ENCODE assay signal across 13 cellular contexts in the genomic region with DNA sequence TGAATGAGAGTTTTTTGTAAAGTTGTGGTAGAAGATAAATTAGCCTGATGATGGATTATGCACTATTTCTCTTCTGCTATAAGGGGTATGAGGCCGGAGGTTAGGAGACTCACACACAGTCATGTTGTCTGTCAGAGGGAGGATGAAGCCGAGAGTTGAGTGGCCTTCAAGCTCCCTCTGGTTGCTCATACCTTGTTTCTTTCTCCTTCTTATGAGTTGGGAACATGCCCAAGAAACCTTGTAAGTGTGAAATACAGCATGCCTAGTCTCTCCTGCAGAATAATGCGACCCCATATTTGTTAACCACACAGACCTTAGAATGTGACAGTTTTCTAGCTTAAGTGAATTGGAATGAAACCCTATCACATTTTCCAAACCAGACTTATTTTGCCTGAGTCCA.
DNase-seq lines count a peak whose midpoint lies in the region; ATAC-seq and TF ChIP-seq lines count a peak whose summit lies in the region.
"Had no signal": no experiment of that assay in that cellular context is flagged by ENCODE, and none has a peak within 500 bp of the region (broad histone marks: within the 10 kb centered on the region; RNA-seq: fewer than 3 reads in every experiment).

No MANE protein-coding gene starts in this region.

- H3K36me3 Mint-ChIP-seq in endodermal cell (ENCODE audit: low read depth) = no peaks in the 10 kb centered on the region

- intact Hi-C loops in upper lobe of right lung (cut with DNase I) = no loop called here

- H3K9me3 ChIP-seq in endodermal cell (ENCODE audit: control insufficient read depth, low read length) = no peaks in the 10 kb centered on the region
- H3K9me3 ChIP-seq in muscle layer of duodenum (ENCODE audit: control insufficient read depth in 1 of 2, low read length in 2 of 2) = no peaks in the 10 kb centered on the region
- no peaks in the 10 kb centered on the region for H3K9me3 ChIP-seq in upper lobe of right lung

- 69 to 80% methylated on average over 2 to 3 of the region's 3 CpGs for WGBS in endodermal cell (ENCODE audit: insufficient coverage in 1 of 2, insufficient read length in 1 of 2), 2 experiments

- H3K4me3 ChIP-seq in endodermal cell (ENCODE audit: low read length) (no peak overlapping the region), muscle layer of duodenum (ENCODE audit: low read depth in 1 of 2, low read length in 2 of 2) (no peak overlapping the region), upper lobe of right lung (no peak overlapping the region)

- H3K27ac Mint-ChIP-seq in endodermal cell = peak overlapping the region; percentile 15
- H3K27ac Mint-ChIP-seq: activated T-helper 17 cell treated with anti-CD3 and anti-CD28 coated beads, Interleukin-2, amount 50 U/mL, for 72 hours; stimulated activated naive CD8-positive, alpha-beta T cell treated with anti-CD3 and anti-CD28 coated beads, Interleukin-15, Interleukin-2, amounts not matched to agents 100 ng/mL and 50 ng/mL, for 24 hours had no signal

- ATAC-seq in upper lobe of right lung (peak; percentile 27), HG03135 (IDR thresholded peaks at IDR 0.05; ENCODE audit: unreplicated experiment) (no peak)
- ATAC-seq: activated T-helper 17 cell treated with anti-CD3 and anti-CD28 coated beads, Interleukin-2, amount 50 U/mL, for 72 hours; HepG2; PC-3 had no signal

- no peaks in the 10 kb centered on the region for H3K27me3 Mint-ChIP-seq in endodermal cell (ENCODE audit: insufficient read depth)
- H3K27me3 Mint-ChIP-seq: activated T-helper 17 cell treated with anti-CD3 and anti-CD28 coated beads, Interleukin-2, amount 50 U/mL, for 72 hours had no signal

- no peak for TF ChIP-seq CTCF in endodermal cell (conservative IDR thresholded peaks at IDR 0.05)
- no peak for TF ChIP-seq CTCF in upper lobe of right lung (IDR thresholded peaks at IDR 0.05)

- no peaks in the 10 kb centered on the region for H3K27me3 ChIP-seq in endodermal cell (ENCODE audit: control insufficient read depth, insufficient read depth, low read length, poor library complexity, severe bottlenecking)
- no peaks in the 10 kb centered on the region for H3K27me3 ChIP-seq in muscle layer of duodenum (ENCODE audit: low read depth, low read length)
- H3K27me3 ChIP-seq in upper lobe of right lung = no peaks in the 10 kb centered on the region

- H3K36me3 ChIP-seq in endodermal cell (ENCODE audit: control insufficient read depth, insufficient read depth, low read length) (no peaks in the 10 kb centered on the region), muscle layer of duodenum (ENCODE audit: control insufficient read depth in 1 of 2, insufficient read depth in 2 of 2, low read length in 2 of 2) (peaks cover 0 to 3% of the 10 kb centered on the region in 2 donors), upper lobe of right lung (no peaks in the 10 kb centered on the region)

- no peak overlapping the region for H3K27ac ChIP-seq in endodermal cell (ENCODE audit: low read depth, low read length)
- peak overlapping the region; percentile 11 for H3K27ac ChIP-seq in muscle layer of duodenum (ENCODE audit: low read length)
- peak overlapping the region; percentile 47 for H3K27ac ChIP-seq in upper lobe of right lung
- H3K27ac ChIP-seq: epithelial cell of prostate had no signal

- H3K4me1 ChIP-seq in endodermal cell (ENCODE audit: control insufficient read depth, insufficient read depth, low read length) = no peaks in the 10 kb centered on the region
- peaks cover 5 to 51% of the 10 kb centered on the region in 2 donors for H3K4me1 ChIP-seq in muscle layer of duodenum (ENCODE audit: control insufficient read depth in 1 of 2, insufficient read depth in 2 of 2, low read length in 2 of 2)
- peaks cover 24% of the 10 kb centered on the region for H3K4me1 ChIP-seq in upper lobe of right lung

- H3K9ac ChIP-seq in endodermal cell (ENCODE audit: extremely low read depth, low read length, poor library complexity, severe bottlenecking) = no peak overlapping the region

- no peak overlapping the region for H3K4me3 Mint-ChIP-seq in endodermal cell
- H3K4me3 Mint-ChIP-seq: activated T-helper 17 cell treated with anti-CD3 and anti-CD28 coated beads, Interleukin-2, amount 50 U/mL, for 72 hours; stimulated activated naive CD8-positive, alpha-beta T cell treated with anti-CD3 and anti-CD28 coated beads, Interleukin-15, Interleukin-2, amounts not matched to agents 100 ng/mL and 50 ng/mL, for 24 hours had no signal

- peaks cover 17% of the 10 kb centered on the region for H3K4me1 Mint-ChIP-seq in endodermal cell
- H3K4me1 Mint-ChIP-seq: activated T-helper 17 cell treated with anti-CD3 and anti-CD28 coated beads, Interleukin-2, amount 50 U/mL, for 72 hours had no signal

- DNase-seq in RPMI7951 (ENCODE audit: low read depth) (peak; percentile 74), endodermal cell (peak; percentile 39), upper lobe of right lung (no peak), KG1 (lab: John Stamatoyannopoulos, UW) (no peak), islet precursor cell (no peak)
- DNase-seq: NCI-H1436, PC-3 had no signal

- no peaks in the 10 kb centered on the region for H3K9me3 Mint-ChIP-seq in endodermal cell

Comparison
In these comparisons a context has a peak if more than half of its experiments do, and no peak if none do; other contexts are left out.
1. DNase-seq: peak in RPMI7951 (single experiment) and endodermal cell (single experiment); none in upper lobe of right lung (single experiment), KG1 (single experiment) and islet precursor cell (single experiment).